In the genomic region with DNA sequence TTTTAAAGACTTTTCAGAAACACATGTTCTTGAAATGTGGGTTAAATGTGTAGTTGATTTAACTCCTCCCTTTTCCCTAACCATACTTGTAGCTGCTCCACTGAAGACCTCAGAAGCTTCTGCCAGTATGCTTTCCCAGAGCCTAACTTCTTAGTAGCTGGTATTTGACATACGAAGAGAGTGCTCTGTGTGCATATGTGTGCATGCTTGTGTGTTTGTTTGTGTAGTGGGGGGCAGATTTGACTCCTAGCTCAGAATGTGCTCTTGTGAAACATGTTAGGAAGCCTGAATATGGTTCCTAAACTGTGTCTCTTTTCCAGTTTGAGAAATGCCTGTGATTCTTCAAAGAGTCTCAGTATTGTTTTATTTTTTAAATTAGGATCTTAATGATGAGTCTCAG, we compare ENCODE assay signal across 20 cellular contexts. TPM values are rescaled to one million over a fixed set of nuclear protein-coding genes. Genes with fewer than 3 reads are reported as not detected.
DNase-seq lines count a peak whose midpoint lies in the region; ATAC-seq and TF ChIP-seq lines count a peak whose summit lies in the region.
"Had no signal": no experiment of that assay in that cellular context is flagged by ENCODE, and none has a peak within 500 bp of the region (broad histone marks: within the 10 kb centered on the region; RNA-seq: fewer than 3 reads in every experiment).

No MANE protein-coding gene starts in this region.

- peak overlapping the region; percentile 1 to 39 for H3K27ac Mint-ChIP-seq in effector memory CD8-positive, alpha-beta T cell
- H3K27ac Mint-ChIP-seq: activated T-helper 2 cell treated with anti-CD3 and anti-CD28 coated beads, Interferon-gamma antibody, Interleukin-2, Interleukin-4, amounts not matched to agents 10 μg/mL and 5 μg/mL and 100 μg/mL, durations not matched to agents 14 hours and 24 hours and 36 hours; type B pancreatic cell had no signal

- DNase-seq in GM12865 (ENCODE audit: low read depth) (peak; percentile 37), PC-3 (no peak), NCI-H446 treated with DMSO at 0.1 percent for 48 hours (lab: John Stamatoyannopoulos, UW) (no peak), SW480 (ENCODE audit: low spot score) (no peak)
- DNase-seq in effector memory CD8-positive, alpha-beta T cell = no peak
- DNase-seq: AML-193, aorta, heart left ventricle, mucosa of descending colon, NCI-H2029 treated with DMSO at 0.1 percent for 48 hours, NCI-H524, pancreas, SK-N-SH had no signal

- no peak for ATAC-seq in effector memory CD8-positive, alpha-beta T cell (replicated peaks)
- ATAC-seq in PC-3 (no peak), GM19328 (IDR thresholded peaks at IDR 0.05; ENCODE audit: unreplicated experiment) (no peak)
- ATAC-seq: heart left ventricle, mucosa of descending colon, pancreas had no signal

- POLR2A ChIA-PET in PC-3 (lab: Charles Lee; ENCODE audit: unreplicated experiment) = no interaction called here

- H3K36me3 ChIP-seq in KMS-11 (ENCODE audit: insufficient read depth) = no peaks in the 10 kb centered on the region
- no peaks in the 10 kb centered on the region for H3K36me3 ChIP-seq in neutrophil
- H3K36me3 ChIP-seq in PC-3 (ENCODE audit: low read depth, low read length) = peaks cover 10% of the 10 kb centered on the region; the same call in 1 of the 2 replicates
- H3K36me3 ChIP-seq: heart left ventricle, pancreas had no signal

- H3K9me3 ChIP-seq in neutrophil = no peaks in the 10 kb centered on the region
- H3K9me3 ChIP-seq in PC-3 (ENCODE audit: low read length) = no peaks in the 10 kb centered on the region
- H3K9me3 ChIP-seq: heart left ventricle, mucosa of descending colon, pancreas, SK-N-SH had no signal

- no peaks in the 10 kb centered on the region for H4K20me1 ChIP-seq in KMS-11 (ENCODE audit: insufficient read depth)
- H4K20me1 ChIP-seq in PC-3 (ENCODE audit: low read length) = peaks cover 60% of the 10 kb centered on the region

- CTCF ChIA-PET in PC-3 (lab: Charles Lee) = no interaction called here

- H3K27me3 Mint-ChIP-seq in effector memory CD8-positive, alpha-beta T cell = no peaks in the 10 kb centered on the region
- H3K27me3 Mint-ChIP-seq: IgD-negative memory B cell, type B pancreatic cell had no signal

- no TSS peak for BruUV-seq in PC-3 (replicated peaks; lab: Mats Ljungman, UMichigan)

- H3K4me1 ChIP-seq in KMS-11 (ENCODE audit: low read depth, poor library complexity, severe bottlenecking) = peaks cover 56% of the 10 kb centered on the region
- peaks cover 48 to 66% of the 10 kb centered on the region in 2 experiments for H3K4me1 ChIP-seq in neutrophil (ENCODE audit: control insufficient read depth in 1 of 2, insufficient read depth in 1 of 2, low read depth in 1 of 2, low read length in 1 of 2)
- H3K4me1 ChIP-seq in PC-3 (ENCODE audit: insufficient read depth, low read length) = peaks cover 19% of the 10 kb centered on the region

- no peak overlapping the region for H3K4me3 ChIP-seq in GM12865 (ENCODE audit: low read depth, low read length)
- H3K4me3 ChIP-seq in KMS-11 (IDR thresholded peaks at IDR 0.05; ENCODE audit: insufficient read depth, low read depth, low read length) = no peak overlapping the region
- H3K4me3 ChIP-seq in neutrophil (ENCODE audit: low read depth in 1 of 2, low read length in 1 of 2) = no peak overlapping the region
- no peak overlapping the region for H3K4me3 ChIP-seq in PC-3 (ENCODE audit: low read length)
- H3K4me3 ChIP-seq: heart left ventricle, mucosa of descending colon, pancreas had no signal

- intact Hi-C loops in PC-3 (cut with micrococcal nuclease) = no loop called here

- peaks cover 3% of the 10 kb centered on the region for H3K36me3 Mint-ChIP-seq in effector memory CD8-positive, alpha-beta T cell (ENCODE audit: insufficient read depth)

- no peak overlapping the region for H2AFZ ChIP-seq in KMS-11 (ENCODE audit: low read depth)
- H2AFZ ChIP-seq in PC-3 (ENCODE audit: low read length) = no peak overlapping the region

- H3K9ac ChIP-seq in KMS-11 (no peak overlapping the region), PC-3 (ENCODE audit: low read length) (no peak overlapping the region)
- H3K9ac ChIP-seq: SK-N-SH had no signal

- H3K79me2 ChIP-seq in KMS-11 (ENCODE audit: insufficient read depth, low read depth) (no peaks in the 10 kb centered on the region; the same call in 1 of the 2 replicates), PC-3 (ENCODE audit: low read length) (peaks cover 100% of the 10 kb centered on the region)

- H3K27me3 ChIP-seq in KMS-11 (ENCODE audit: insufficient read depth, low read depth) = no peaks in the 10 kb centered on the region
- H3K27me3 ChIP-seq in neutrophil = no peaks in the 10 kb centered on the region
- no peaks in the 10 kb centered on the region for H3K27me3 ChIP-seq in PC-3 (ENCODE audit: low read length)
- H3K27me3 ChIP-seq: heart left ventricle, pancreas had no signal

- TF ChIP-seq CTCF in GM12865 (IDR thresholded peaks at IDR 0.05; ENCODE audit: insufficient read depth, low read depth, low read length, missing control alignments) (no peak), KMS-11 (conservative IDR thresholded peaks at IDR 0.05; ENCODE audit: low read depth, low read length) (no peak), neutrophil (IDR thresholded peaks at IDR 0.05) (no peak), PC-3 (conservative IDR thresholded peaks at IDR 0.05; ENCODE audit: low read depth, low read length) (no peak)

- H3F3A ChIP-seq in PC-3 (ENCODE audit: low read length, unreplicated experiment) = no peaks in the 10 kb centered on the region

- peak overlapping the region in 1 of 2 donors; percentile 11 for H3K4me3 Mint-ChIP-seq in effector memory CD8-positive, alpha-beta T cell
- H3K4me3 Mint-ChIP-seq: type B pancreatic cell had no signal

- no peaks in the 10 kb centered on the region for H3K9me2 ChIP-seq in PC-3 (replicated peaks; ENCODE audit: low read length)
- H3K9me2 ChIP-seq: SK-N-SH had no signal

- H3K4me1 Mint-ChIP-seq in effector memory CD8-positive, alpha-beta T cell (ENCODE audit: low read depth in 2 of 2) = peaks cover 50 to 60% of the 10 kb centered on the region in 2 donors

- H3K9me3 Mint-ChIP-seq in effector memory CD8-positive, alpha-beta T cell = no peaks in the 10 kb centered on the region
- H3K9me3 Mint-ChIP-seq: activated T-helper 2 cell treated with anti-CD3 and anti-CD28 coated beads, Interferon-gamma antibody, Interleukin-2, Interleukin-4, amounts not matched to agents 10 μg/mL and 5 μg/mL and 100 μg/mL, durations not matched to agents 14 hours and 24 hours and 36 hours; IgD-negative memory B cell; type B pancreatic cell had no signal

- H3K27ac ChIP-seq in KMS-11 = peak overlapping the region; percentile 45; the same call in 1 of the 2 replicates
- H3K27ac ChIP-seq in neutrophil = peak overlapping the region; percentile 59
- H3K27ac ChIP-seq in PC-3 (ENCODE audit: low read length) = no peak overlapping the region
- H3K27ac ChIP-seq: epithelial cell of prostate, heart left ventricle, pancreas had no signal

- H3K4me2 ChIP-seq in KMS-11 (peak overlapping the region; percentile 89), PC-3 (ENCODE audit: low read length) (no peak overlapping the region)
- H3K4me2 ChIP-seq: SK-N-SH had no signal

RNA-seq across cellular contexts. Expression of a gene that starts 7.4 kb away (rescaled TPM):
- total RNA-seq in PC-3 (2014; rRNA removed) = 42.4 and 42.7 TPM in 2 replicates
